Comparison of ENCODE assay signal across 19 cellular contexts in genomic region chr10:12937527-12937926, GRCh38.
"Had no signal": no experiment of that assay in that cellular context is flagged by ENCODE, and none has a peak within 500 bp of the region (broad histone marks: within the 10 kb centered on the region; RNA-seq: fewer than 3 reads in every experiment).

No MANE protein-coding gene starts in this region.

- H3K4me1 ChIP-seq: parathyroid adenoma, right lobe of liver, stomach, upper lobe of right lung had no signal

- H3K36me3 ChIP-seq: neutrophil, right lobe of liver, stomach, thoracic aorta, upper lobe of right lung had no signal

- H3K9me3 ChIP-seq: neutrophil, right lobe of liver, stomach, thoracic aorta, upper lobe of right lung had no signal

- DNase-seq: activated CD4-positive, alpha-beta T cell treated with anti-CD3 and anti-CD28 coated beads, Interleukin-2, amount 50 U/mL, for 4 hours; activated CD4-positive, CD25-positive, alpha-beta regulatory T cell treated with anti-CD3 and anti-CD28 coated beads, Interleukin-2, amount 50 U/mL, for 72 hours; amniotic stem cell; endodermal cell; immature natural killer cell; stimulated activated CD4-positive, alpha-beta T cell treated with anti-CD3 and anti-CD28 coated beads, Interleukin-4, amount 100 ng/mL, for 1 hour; stomach; upper lobe of right lung had no signal

- FAIRE-seq: colon had no signal

- H3K4me3 Mint-ChIP-seq: activated naive CD8-positive, alpha-beta T cell; activated T-helper 1 cell treated with anti-CD3 and anti-CD28 coated beads, Interleukin-12 subunit alpha, Interleukin-12 subunit beta, Interleukin-2, Interleukin-4 antibody, amounts not matched to agents 30 ng/mL and 10 ng/mL and 1 ng/mL, durations not matched to agents 14 hours and 24 hours and 36 hours; endodermal cell; immature natural killer cell; natural killer cell treated with Interleukin-12 subunit alpha and Interleukin-12 subunit beta and Interleukin-15 and Interleukin-18, amount 100 ng/mL, for 72 hours; stimulated activated effector memory CD8-positive, alpha-beta T cell treated with anti-CD3 and anti-CD28 coated beads, Interleukin-12 subunit alpha, Interleukin-12 subunit beta, amount 100 ng/mL, for 72 hours had no signal

- H3K9me3 Mint-ChIP-seq: activated T-helper 1 cell treated with anti-CD3 and anti-CD28 coated beads, Interleukin-12 subunit alpha, Interleukin-12 subunit beta, Interleukin-2, Interleukin-4 antibody, amounts not matched to agents 30 ng/mL and 10 ng/mL and 1 ng/mL, durations not matched to agents 14 hours and 24 hours and 36 hours; immature natural killer cell; natural killer cell treated with Interleukin-12 subunit alpha and Interleukin-12 subunit beta and Interleukin-15 and Interleukin-18, amount 100 ng/mL, for 72 hours; stimulated activated effector memory CD8-positive, alpha-beta T cell treated with anti-CD3 and anti-CD28 coated beads, Interleukin-12 subunit alpha, Interleukin-12 subunit beta, amount 100 ng/mL, for 72 hours had no signal

- ATAC-seq: natural killer cell treated with Interleukin-12 subunit alpha and Interleukin-12 subunit beta and Interleukin-15 and Interleukin-18, amount 100 ng/mL, for 72 hours; right lobe of liver; stimulated activated effector memory CD8-positive, alpha-beta T cell treated with anti-CD3 and anti-CD28 coated beads, Interleukin-12 subunit alpha, Interleukin-12 subunit beta, amount 100 ng/mL, for 72 hours; upper lobe of right lung had no signal

- H3K27ac ChIP-seq: neutrophil, parathyroid adenoma, right lobe of liver, stomach, thoracic aorta, upper lobe of right lung, VCaP had no signal

- H3K27ac Mint-ChIP-seq: activated naive CD8-positive, alpha-beta T cell; activated T-helper 1 cell treated with anti-CD3 and anti-CD28 coated beads, Interleukin-12 subunit alpha, Interleukin-12 subunit beta, Interleukin-2, Interleukin-4 antibody, amounts not matched to agents 30 ng/mL and 10 ng/mL and 1 ng/mL, durations not matched to agents 14 hours and 24 hours and 36 hours; endodermal cell; immature natural killer cell; natural killer cell treated with Interleukin-12 subunit alpha and Interleukin-12 subunit beta and Interleukin-15 and Interleukin-18, amount 100 ng/mL, for 72 hours; stimulated activated effector memory CD8-positive, alpha-beta T cell treated with anti-CD3 and anti-CD28 coated beads, Interleukin-12 subunit alpha, Interleukin-12 subunit beta, amount 100 ng/mL, for 72 hours had no signal

- H3K36me3 Mint-ChIP-seq: activated naive CD8-positive, alpha-beta T cell; immature natural killer cell; natural killer cell treated with Interleukin-12 subunit alpha and Interleukin-12 subunit beta and Interleukin-15 and Interleukin-18, amount 100 ng/mL, for 72 hours; stimulated activated effector memory CD8-positive, alpha-beta T cell treated with anti-CD3 and anti-CD28 coated beads, Interleukin-12 subunit alpha, Interleukin-12 subunit beta, amount 100 ng/mL, for 72 hours had no signal

- H3K4me3 ChIP-seq: right lobe of liver, smooth muscle cell, stomach, thoracic aorta, upper lobe of right lung had no signal

- H3K27me3 ChIP-seq: neutrophil, right lobe of liver, upper lobe of right lung had no signal

- H3K4me1 Mint-ChIP-seq: immature natural killer cell; stimulated activated effector memory CD8-positive, alpha-beta T cell treated with anti-CD3 and anti-CD28 coated beads, Interleukin-12 subunit alpha, Interleukin-12 subunit beta, amount 100 ng/mL, for 72 hours had no signal
